23 cellular contexts compared by ENCODE assay signal in genomic region chr3:13200465-13200864, GRCh38.
"Had no signal": no experiment of that assay in that cellular context is flagged by ENCODE, and none has a peak within 500 bp of the region (broad histone marks: within the 10 kb centered on the region; RNA-seq: fewer than 3 reads in every experiment).

No MANE protein-coding gene starts in this region.

- H3K9me3 ChIP-seq: SJCRH30, SK-N-SH had no signal

- H3K36me3 ChIP-seq: SJCRH30 had no signal

- H3K9me3 Mint-ChIP-seq: activated CD8-positive, alpha-beta T cell treated with anti-CD3 and anti-CD28 coated beads for 36 hours; activated naive CD4-positive, alpha-beta T cell treated with anti-CD3 and anti-CD28 coated beads, Interleukin-2, amount 50 U/mL, for 24 hours; activated T-helper 1 cell treated with anti-CD3 and anti-CD28 coated beads, Interleukin-12 subunit alpha, Interleukin-12 subunit beta, Interleukin-2, Interleukin-4 antibody, amounts not matched to agents 30 ng/mL and 10 ng/mL and 1 ng/mL, durations not matched to agents 14 hours and 24 hours and 36 hours; central memory CD8-positive, alpha-beta T cell had no signal

- H3K27ac Mint-ChIP-seq: activated CD8-positive, alpha-beta T cell treated with anti-CD3 and anti-CD28 coated beads for 36 hours; activated naive CD4-positive, alpha-beta T cell treated with anti-CD3 and anti-CD28 coated beads, Interleukin-2, amount 50 U/mL, for 24 hours; activated T-helper 1 cell treated with anti-CD3 and anti-CD28 coated beads, Interleukin-12 subunit alpha, Interleukin-12 subunit beta, Interleukin-2, Interleukin-4 antibody, amounts not matched to agents 30 ng/mL and 10 ng/mL and 1 ng/mL, durations not matched to agents 14 hours and 24 hours and 36 hours had no signal

- DNase-seq: activated CD4-positive, alpha-beta T cell treated with anti-CD3 and anti-CD28 coated beads for 4 hours; activated CD8-positive, alpha-beta memory T cell treated with anti-CD3 and anti-CD28 coated beads, Interleukin-2, amount 50 U/mL, for 4 hours; activated effector memory CD4-positive, alpha-beta T cell treated with Interleukin-2 at 50 U/mL for 16 hours; activated naive CD4-positive, alpha-beta T cell; activated T-cell treated with anti-CD3 and anti-CD28 coated beads, Interleukin-2, amount 50 U/mL, for 1 hour; amygdala; NCI-H1092; NCI-H1436 treated with DMSO at 0.1 percent for 48 hours; NCI-H187; NCI-H2081; NCI-H446; NCI-H524 treated with DMSO at 0.1 percent for 48 hours; NCI-H774; T-helper 1 cell had no signal

- H3K4me1 Mint-ChIP-seq: central memory CD8-positive, alpha-beta T cell had no signal

- H3K4me3 Mint-ChIP-seq: activated CD8-positive, alpha-beta T cell treated with anti-CD3 and anti-CD28 coated beads for 36 hours; activated naive CD4-positive, alpha-beta T cell treated with anti-CD3 and anti-CD28 coated beads, Interleukin-2, amount 50 U/mL, for 24 hours; activated T-helper 1 cell treated with anti-CD3 and anti-CD28 coated beads, Interleukin-12 subunit alpha, Interleukin-12 subunit beta, Interleukin-2, Interleukin-4 antibody, amounts not matched to agents 30 ng/mL and 10 ng/mL and 1 ng/mL, durations not matched to agents 14 hours and 24 hours and 36 hours; brain; central memory CD8-positive, alpha-beta T cell had no signal

- ATAC-seq: activated CD8-positive, alpha-beta T cell treated with anti-CD3 and anti-CD28 coated beads for 36 hours had no signal

- H3K4me3 ChIP-seq: SJCRH30 had no signal

- H3K36me3 Mint-ChIP-seq: activated naive CD4-positive, alpha-beta T cell treated with anti-CD3 and anti-CD28 coated beads, Interleukin-2, amount 50 U/mL, for 24 hours; brain had no signal

- H3K4me1 ChIP-seq: SJCRH30 had no signal

- H3K27ac ChIP-seq: KMS-11, SJCRH30, VCaP had no signal
